ENCODE assay signal across 1 cellular context in the genomic region with DNA sequence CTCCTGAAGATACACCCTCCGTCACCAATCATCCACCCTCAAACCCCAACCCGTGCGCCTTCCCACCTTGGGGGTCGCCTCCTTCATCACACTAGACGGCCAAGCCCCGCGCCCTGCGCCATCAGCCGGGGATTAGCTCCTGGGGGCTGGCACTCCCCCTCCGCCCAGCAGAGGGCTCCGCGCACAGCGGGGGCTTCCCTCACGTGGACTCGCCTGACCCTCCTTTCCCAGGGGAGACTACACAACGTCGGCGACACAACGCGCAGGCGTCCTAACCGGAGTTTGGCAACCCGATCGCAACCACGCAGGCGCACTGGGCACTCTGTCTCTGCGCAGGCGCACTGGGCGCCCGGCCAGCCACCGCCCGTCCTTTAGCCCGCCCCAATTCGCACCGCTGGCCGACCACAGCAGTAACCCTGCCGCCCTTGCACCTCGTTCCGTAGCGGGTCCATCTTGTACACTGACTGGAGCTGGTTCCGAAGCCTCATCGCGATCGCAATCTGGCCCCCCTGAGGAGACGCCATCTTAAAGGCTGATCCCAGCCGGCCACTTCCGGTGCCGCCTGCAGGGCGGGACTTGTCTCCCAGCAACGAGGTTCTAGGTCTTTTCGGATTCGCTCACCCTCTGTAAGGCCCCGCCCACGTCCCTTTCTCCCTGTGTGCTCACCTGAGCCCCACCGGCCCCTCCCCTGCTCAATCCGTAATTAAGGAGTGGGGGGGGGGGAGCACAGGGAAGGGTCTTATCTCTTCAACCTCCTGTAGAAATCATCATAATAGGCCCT.
TF ChIP-seq lines count a peak whose summit lies in the region.

A gene (minus strand): TSS at position 551 of the 781 bp plus-strand sequence. CDS start 27 bp downstream, at position 524.

TF ChIP-seq in GM12878, 131 proteins besides CTCF, POLR2A, EP300 and RAD21 (continued from another document and continues in another):
- TF ChIP-seq, protein P1, sequence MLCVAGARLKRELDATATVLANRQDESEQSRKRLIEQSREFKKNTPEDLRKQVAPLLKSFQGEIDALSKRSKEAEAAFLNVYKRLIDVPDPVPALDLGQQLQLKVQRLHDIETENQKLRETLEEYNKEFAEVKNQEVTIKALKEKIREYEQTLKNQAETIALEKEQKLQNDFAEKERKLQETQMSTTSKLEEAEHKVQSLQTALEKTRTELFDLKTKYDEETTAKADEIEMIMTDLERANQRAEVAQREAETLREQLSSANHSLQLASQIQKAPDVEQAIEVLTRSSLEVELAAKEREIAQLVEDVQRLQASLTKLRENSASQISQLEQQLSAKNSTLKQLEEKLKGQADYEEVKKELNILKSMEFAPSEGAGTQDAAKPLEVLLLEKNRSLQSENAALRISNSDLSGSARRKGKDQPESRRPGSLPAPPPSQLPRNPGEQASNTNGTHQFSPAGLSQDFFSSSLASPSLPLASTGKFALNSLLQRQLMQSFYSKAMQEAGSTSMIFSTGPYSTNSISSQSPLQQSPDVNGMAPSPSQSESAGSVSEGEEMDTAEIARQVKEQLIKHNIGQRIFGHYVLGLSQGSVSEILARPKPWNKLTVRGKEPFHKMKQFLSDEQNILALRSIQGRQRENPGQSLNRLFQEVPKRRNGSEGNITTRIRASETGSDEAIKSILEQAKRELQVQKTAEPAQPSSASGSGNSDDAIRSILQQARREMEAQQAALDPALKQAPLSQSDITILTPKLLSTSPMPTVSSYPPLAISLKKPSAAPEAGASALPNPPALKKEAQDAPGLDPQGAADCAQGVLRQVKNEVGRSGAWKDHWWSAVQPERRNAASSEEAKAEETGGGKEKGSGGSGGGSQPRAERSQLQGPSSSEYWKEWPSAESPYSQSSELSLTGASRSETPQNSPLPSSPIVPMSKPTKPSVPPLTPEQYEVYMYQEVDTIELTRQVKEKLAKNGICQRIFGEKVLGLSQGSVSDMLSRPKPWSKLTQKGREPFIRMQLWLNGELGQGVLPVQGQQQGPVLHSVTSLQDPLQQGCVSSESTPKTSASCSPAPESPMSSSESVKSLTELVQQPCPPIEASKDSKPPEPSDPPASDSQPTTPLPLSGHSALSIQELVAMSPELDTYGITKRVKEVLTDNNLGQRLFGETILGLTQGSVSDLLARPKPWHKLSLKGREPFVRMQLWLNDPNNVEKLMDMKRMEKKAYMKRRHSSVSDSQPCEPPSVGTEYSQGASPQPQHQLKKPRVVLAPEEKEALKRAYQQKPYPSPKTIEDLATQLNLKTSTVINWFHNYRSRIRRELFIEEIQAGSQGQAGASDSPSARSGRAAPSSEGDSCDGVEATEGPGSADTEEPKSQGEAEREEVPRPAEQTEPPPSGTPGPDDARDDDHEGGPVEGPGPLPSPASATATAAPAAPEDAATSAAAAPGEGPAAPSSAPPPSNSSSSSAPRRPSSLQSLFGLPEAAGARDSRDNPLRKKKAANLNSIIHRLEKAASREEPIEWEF (IDR thresholded peaks at IDR 0.05; ENCODE audit: insufficient replicate concordance, low read depth, low read length): no peak
- 0 out of 2 replicates have a peak, but pooled peaks have one; percentile 59 for TF ChIP-seq RCOR1 (conservative IDR thresholded peaks at IDR 0.05; ENCODE audit: low read depth, low read length)
- peak; percentile 85 for TF ChIP-seq BACH1 (IDR thresholded peaks at IDR 0.05; ENCODE audit: borderline replicate concordance)
- TF ChIP-seq, protein P2, sequence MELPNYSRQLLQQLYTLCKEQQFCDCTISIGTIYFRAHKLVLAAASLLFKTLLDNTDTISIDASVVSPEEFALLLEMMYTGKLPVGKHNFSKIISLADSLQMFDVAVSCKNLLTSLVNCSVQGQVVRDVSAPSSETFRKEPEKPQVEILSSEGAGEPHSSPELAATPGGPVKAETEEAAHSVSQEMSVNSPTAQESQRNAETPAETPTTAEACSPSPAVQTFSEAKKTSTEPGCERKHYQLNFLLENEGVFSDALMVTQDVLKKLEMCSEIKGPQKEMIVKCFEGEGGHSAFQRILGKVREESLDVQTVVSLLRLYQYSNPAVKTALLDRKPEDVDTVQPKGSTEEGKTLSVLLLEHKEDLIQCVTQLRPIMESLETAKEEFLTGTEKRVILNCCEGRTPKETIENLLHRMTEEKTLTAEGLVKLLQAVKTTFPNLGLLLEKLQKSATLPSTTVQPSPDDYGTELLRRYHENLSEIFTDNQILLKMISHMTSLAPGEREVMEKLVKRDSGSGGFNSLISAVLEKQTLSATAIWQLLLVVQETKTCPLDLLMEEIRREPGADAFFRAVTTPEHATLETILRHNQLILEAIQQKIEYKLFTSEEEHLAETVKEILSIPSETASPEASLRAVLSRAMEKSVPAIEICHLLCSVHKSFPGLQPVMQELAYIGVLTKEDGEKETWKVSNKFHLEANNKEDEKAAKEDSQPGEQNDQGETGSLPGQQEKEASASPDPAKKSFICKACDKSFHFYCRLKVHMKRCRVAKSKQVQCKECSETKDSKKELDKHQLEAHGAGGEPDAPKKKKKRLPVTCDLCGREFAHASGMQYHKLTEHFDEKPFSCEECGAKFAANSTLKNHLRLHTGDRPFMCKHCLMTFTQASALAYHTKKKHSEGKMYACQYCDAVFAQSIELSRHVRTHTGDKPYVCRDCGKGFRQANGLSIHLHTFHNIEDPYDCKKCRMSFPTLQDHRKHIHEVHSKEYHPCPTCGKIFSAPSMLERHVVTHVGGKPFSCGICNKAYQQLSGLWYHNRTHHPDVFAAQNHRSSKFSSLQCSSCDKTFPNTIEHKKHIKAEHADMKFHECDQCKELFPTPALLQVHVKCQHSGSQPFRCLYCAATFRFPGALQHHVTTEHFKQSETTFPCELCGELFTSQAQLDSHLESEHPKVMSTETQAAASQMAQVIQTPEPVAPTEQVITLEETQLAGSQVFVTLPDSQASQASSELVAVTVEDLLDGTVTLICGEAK (IDR thresholded peaks at IDR 0.05; ENCODE audit: borderline replicate concordance): peak; percentile 90
- no peak for TF ChIP-seq ZNF24 (IDR thresholded peaks at IDR 0.05)
- TF ChIP-seq EGR1 (IDR thresholded peaks at IDR 0.05; ENCODE audit: borderline replicate concordance in 1 of 2, low read depth in 2 of 2, low read length in 2 of 2): peak in 1 of 2 experiments; percentile 44; a peak in 1 of 3 replicates
- TF ChIP-seq HDGF (IDR thresholded peaks at IDR 0.05): peak; percentile 91
- TF ChIP-seq POU2F2 (IDR thresholded peaks at IDR 0.05; ENCODE audit: borderline replicate concordance, low read depth, low read length): peak; percentile 54; the same call in 1 of the 3 replicates
- TF ChIP-seq YBX1 (IDR thresholded peaks at IDR 0.05): 0 out of 2 replicates have a peak, but pooled peaks have one; percentile 44
- 0 out of 2 replicates have a peak, but pooled peaks have one; percentile 52 for TF ChIP-seq POLR2AphosphoS2 (IDR thresholded peaks at IDR 0.05; ENCODE audit: low read depth, low read length)
- TF ChIP-seq TCF12 (IDR thresholded peaks at IDR 0.05; ENCODE audit: low read depth, low read length): peak; percentile 5; the same call in 1 of the 2 replicates
- TF ChIP-seq TCF7 (IDR thresholded peaks at IDR 0.05; ENCODE audit: borderline replicate concordance): no peak
- TF ChIP-seq BRCA1 (IDR thresholded peaks at IDR 0.05; ENCODE audit: low read depth, low read length): no peak
- no peak for TF ChIP-seq PAX8 (IDR thresholded peaks at IDR 0.05)
- TF ChIP-seq ASH2L (IDR thresholded peaks at IDR 0.05; ENCODE audit: borderline replicate concordance, low read depth): peak; percentile 94; the same call in 1 of the 2 replicates
- TF ChIP-seq RBBP5 (conservative IDR thresholded peaks at IDR 0.05): no peak
- TF ChIP-seq NR2F1 (conservative IDR thresholded peaks at IDR 0.05): peak; percentile 85
- TF ChIP-seq ZNF217 (IDR thresholded peaks at IDR 0.05): no peak
- TF ChIP-seq, protein P3, sequence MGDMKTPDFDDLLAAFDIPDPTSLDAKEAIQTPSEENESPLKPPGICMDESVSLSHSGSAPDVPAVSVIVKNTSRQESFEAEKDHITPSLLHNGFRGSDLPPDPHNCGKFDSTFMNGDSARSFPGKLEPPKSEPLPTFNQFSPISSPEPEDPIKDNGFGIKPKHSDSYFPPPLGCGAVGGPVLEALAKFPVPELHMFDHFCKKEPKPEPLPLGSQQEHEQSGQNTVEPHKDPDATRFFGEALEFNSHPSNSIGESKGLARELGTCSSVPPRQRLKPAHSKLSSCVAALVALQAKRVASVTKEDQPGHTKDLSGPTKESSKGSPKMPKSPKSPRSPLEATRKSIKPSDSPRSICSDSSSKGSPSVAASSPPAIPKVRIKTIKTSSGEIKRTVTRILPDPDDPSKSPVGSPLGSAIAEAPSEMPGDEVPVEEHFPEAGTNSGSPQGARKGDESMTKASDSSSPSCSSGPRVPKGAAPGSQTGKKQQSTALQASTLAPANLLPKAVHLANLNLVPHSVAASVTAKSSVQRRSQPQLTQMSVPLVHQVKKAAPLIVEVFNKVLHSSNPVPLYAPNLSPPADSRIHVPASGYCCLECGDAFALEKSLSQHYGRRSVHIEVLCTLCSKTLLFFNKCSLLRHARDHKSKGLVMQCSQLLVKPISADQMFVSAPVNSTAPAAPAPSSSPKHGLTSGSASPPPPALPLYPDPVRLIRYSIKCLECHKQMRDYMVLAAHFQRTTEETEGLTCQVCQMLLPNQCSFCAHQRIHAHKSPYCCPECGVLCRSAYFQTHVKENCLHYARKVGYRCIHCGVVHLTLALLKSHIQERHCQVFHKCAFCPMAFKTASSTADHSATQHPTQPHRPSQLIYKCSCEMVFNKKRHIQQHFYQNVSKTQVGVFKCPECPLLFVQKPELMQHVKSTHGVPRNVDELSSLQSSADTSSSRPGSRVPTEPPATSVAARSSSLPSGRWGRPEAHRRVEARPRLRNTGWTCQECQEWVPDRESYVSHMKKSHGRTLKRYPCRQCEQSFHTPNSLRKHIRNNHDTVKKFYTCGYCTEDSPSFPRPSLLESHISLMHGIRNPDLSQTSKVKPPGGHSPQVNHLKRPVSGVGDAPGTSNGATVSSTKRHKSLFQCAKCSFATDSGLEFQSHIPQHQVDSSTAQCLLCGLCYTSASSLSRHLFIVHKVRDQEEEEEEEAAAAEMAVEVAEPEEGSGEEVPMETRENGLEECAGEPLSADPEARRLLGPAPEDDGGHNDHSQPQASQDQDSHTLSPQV (IDR thresholded peaks at IDR 0.05): no peak
- TF ChIP-seq CREM (IDR thresholded peaks at IDR 0.05; ENCODE audit: low read depth): peak; percentile 59; the same call in 1 of the 2 replicates
- TF ChIP-seq, protein P4, sequence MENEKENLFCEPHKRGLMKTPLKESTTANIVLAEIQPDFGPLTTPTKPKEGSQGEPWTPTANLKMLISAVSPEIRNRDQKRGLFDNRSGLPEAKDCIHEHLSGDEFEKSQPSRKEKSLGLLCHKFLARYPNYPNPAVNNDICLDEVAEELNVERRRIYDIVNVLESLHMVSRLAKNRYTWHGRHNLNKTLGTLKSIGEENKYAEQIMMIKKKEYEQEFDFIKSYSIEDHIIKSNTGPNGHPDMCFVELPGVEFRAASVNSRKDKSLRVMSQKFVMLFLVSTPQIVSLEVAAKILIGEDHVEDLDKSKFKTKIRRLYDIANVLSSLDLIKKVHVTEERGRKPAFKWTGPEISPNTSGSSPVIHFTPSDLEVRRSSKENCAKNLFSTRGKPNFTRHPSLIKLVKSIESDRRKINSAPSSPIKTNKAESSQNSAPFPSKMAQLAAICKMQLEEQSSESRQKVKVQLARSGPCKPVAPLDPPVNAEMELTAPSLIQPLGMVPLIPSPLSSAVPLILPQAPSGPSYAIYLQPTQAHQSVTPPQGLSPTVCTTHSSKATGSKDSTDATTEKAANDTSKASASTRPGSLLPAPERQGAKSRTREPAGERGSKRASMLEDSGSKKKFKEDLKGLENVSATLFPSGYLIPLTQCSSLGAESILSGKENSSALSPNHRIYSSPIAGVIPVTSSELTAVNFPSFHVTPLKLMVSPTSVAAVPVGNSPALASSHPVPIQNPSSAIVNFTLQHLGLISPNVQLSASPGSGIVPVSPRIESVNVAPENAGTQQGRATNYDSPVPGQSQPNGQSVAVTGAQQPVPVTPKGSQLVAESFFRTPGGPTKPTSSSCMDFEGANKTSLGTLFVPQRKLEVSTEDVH (IDR thresholded peaks at IDR 0.05; ENCODE audit: low read depth, partially characterized antibody): no peak
- TF ChIP-seq RUNX3 (IDR thresholded peaks at IDR 0.05; ENCODE audit: low read length): peak; percentile 58
- TF ChIP-seq FOXM1 (IDR thresholded peaks at IDR 0.05; ENCODE audit: low read depth, low read length): no peak
- TF ChIP-seq, protein P5, sequence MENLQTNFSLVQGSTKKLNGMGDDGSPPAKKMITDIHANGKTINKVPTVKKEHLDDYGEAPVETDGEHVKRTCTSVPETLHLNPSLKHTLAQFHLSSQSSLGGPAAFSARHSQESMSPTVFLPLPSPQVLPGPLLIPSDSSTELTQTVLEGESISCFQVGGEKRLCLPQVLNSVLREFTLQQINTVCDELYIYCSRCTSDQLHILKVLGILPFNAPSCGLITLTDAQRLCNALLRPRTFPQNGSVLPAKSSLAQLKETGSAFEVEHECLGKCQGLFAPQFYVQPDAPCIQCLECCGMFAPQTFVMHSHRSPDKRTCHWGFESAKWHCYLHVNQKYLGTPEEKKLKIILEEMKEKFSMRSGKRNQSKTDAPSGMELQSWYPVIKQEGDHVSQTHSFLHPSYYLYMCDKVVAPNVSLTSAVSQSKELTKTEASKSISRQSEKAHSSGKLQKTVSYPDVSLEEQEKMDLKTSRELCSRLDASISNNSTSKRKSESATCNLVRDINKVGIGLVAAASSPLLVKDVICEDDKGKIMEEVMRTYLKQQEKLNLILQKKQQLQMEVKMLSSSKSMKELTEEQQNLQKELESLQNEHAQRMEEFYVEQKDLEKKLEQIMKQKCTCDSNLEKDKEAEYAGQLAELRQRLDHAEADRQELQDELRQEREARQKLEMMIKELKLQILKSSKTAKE (IDR thresholded peaks at IDR 0.05; ENCODE audit: low read depth, poor library complexity, severe bottlenecking): no peak
- peak; percentile 27 for TF ChIP-seq SMAD1 (IDR thresholded peaks at IDR 0.05; ENCODE audit: low read depth, partially characterized antibody)
- TF ChIP-seq, protein P6, sequence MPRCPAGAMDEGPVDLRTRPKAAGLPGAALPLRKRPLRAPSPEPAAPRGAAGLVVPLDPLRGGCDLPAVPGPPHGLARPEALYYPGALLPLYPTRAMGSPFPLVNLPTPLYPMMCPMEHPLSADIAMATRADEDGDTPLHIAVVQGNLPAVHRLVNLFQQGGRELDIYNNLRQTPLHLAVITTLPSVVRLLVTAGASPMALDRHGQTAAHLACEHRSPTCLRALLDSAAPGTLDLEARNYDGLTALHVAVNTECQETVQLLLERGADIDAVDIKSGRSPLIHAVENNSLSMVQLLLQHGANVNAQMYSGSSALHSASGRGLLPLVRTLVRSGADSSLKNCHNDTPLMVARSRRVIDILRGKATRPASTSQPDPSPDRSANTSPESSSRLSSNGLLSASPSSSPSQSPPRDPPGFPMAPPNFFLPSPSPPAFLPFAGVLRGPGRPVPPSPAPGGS (IDR thresholded peaks at IDR 0.05; ENCODE audit: borderline replicate concordance, insufficient read depth, low read depth, low read length, poor library complexity, severe bottlenecking): no peak
- TF ChIP-seq BHLHE40 (IDR thresholded peaks at IDR 0.05; ENCODE audit: borderline replicate concordance in 1 of 2, low read depth in 2 of 2, low read length in 1 of 2): peak; percentile 98 to 99
- peak; percentile 98 for TF ChIP-seq YY1 (IDR thresholded peaks at IDR 0.05; ENCODE audit: low read depth, low read length)
- TF ChIP-seq, protein P7, sequence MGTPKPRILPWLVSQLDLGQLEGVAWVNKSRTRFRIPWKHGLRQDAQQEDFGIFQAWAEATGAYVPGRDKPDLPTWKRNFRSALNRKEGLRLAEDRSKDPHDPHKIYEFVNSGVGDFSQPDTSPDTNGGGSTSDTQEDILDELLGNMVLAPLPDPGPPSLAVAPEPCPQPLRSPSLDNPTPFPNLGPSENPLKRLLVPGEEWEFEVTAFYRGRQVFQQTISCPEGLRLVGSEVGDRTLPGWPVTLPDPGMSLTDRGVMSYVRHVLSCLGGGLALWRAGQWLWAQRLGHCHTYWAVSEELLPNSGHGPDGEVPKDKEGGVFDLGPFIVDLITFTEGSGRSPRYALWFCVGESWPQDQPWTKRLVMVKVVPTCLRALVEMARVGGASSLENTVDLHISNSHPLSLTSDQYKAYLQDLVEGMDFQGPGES (IDR thresholded peaks at IDR 0.05): peak; percentile 23; the same call in 1 of the 2 replicates
- TF ChIP-seq KAT2A (conservative IDR thresholded peaks at IDR 0.05; ENCODE audit: control insufficient read depth, low read depth, low read length): no peak
- no peak for TF ChIP-seq SUZ12 (IDR thresholded peaks at IDR 0.05; ENCODE audit: unreplicated experiment)
